ENCODE assay signal across 8 cellular contexts in the genomic region with DNA sequence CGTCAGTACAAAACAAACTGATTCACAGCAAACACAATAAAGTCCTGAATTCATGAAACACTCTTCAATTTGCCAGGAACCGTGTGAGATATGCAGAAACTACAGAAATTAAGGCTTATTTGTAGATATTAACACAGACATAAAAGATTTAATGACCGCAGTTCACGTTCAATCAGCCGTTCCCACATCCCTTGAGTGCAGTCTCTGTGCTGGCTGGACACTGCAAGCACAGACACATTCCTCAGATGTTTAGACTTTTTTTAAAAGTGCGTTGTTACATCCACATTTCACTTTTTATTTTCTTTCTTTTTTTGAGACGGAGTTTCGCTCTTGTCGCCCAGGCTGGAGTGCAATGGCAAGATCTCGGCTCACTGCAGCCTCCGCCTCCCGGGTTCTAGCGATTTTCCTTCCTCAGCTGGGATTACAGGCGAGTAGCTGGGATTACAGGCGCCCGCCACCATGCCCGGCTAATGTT.
DNase-seq lines count a peak whose midpoint lies in the region; ATAC-seq and TF ChIP-seq lines count a peak whose summit lies in the region.

No MANE protein-coding gene starts in this region.

- in situ Hi-C loops in astrocyte of the cerebellum (cut with HindIII; ENCODE audit: low sequenced_read_pairs), result no loop called here

- H3K79me2 ChIP-seq in ACC112 (ENCODE audit: control insufficient read depth, insufficient read depth, low read length, unreplicated experiment), result peaks cover 23% of the 10 kb centered on the region

- peaks cover 18 to 24% of the 10 kb centered on the region in 2 donors for H3K4me1 Mint-ChIP-seq in stimulated activated naive B cell treated with anti-CD40 and anti-IgM and Interleukin-4, amounts not matched to agents 10 μg/mL and 1 μg/mL and 100 μg/mL, for 72 hours

- no peak for TF ChIP-seq CTCF in astrocyte of the cerebellum (IDR thresholded peaks at IDR 0.05; ENCODE audit: low read depth, low read length, missing control alignments)

- peak overlapping the region; percentile 81 for H3K9ac ChIP-seq in iPS-20b (ENCODE audit: low read depth, low read length)

- H3K27ac ChIP-seq in ACC112 (ENCODE audit: low read depth, low read length), result peak overlapping the region; percentile 41; the same call in 1 of the 2 replicates
- H3K27ac ChIP-seq in iPS-20b (ENCODE audit: low read length), result peak overlapping the region; percentile 77

- ATAC-seq in stimulated activated naive B cell treated with anti-CD40 and anti-IgM and Interleukin-4, amounts not matched to agents 10 μg/mL and 1 μg/mL and 100 μg/mL, for 72 hours (replicated peaks), result peak in 1 of 2 donors; percentile 1
- ATAC-seq in GM21717 (IDR thresholded peaks at IDR 0.05; ENCODE audit: unreplicated experiment), result no peak

- H3K36me3 Mint-ChIP-seq in stimulated activated naive B cell treated with anti-CD40 and anti-IgM and Interleukin-4, amounts not matched to agents 10 μg/mL and 1 μg/mL and 100 μg/mL, for 72 hours, result peaks cover 18 to 25% of the 10 kb centered on the region in 2 donors

- H2AFZ ChIP-seq in ACC112 (ENCODE audit: low read length, unreplicated experiment), result peak overlapping the region; percentile 79

- H3K27ac Mint-ChIP-seq in stimulated activated naive B cell treated with anti-CD40 and anti-IgM and Interleukin-4, amounts not matched to agents 10 μg/mL and 1 μg/mL and 100 μg/mL, for 72 hours, result peak overlapping the region; percentile 96

- H3K9me3 ChIP-seq in iPS-20b (ENCODE audit: insufficient read depth, low read depth, low read length), result no peaks in the 10 kb centered on the region

- peaks cover 0 to 5% of the 10 kb centered on the region in 2 donors for H3K9me3 Mint-ChIP-seq in stimulated activated naive B cell treated with anti-CD40 and anti-IgM and Interleukin-4, amounts not matched to agents 10 μg/mL and 1 μg/mL and 100 μg/mL, for 72 hours

- peak overlapping the region; percentile 86 for H3K4me3 ChIP-seq in ACC112 (ENCODE audit: low read depth, low read length)
- peak overlapping the region; percentile 87 for H3K4me3 ChIP-seq in astrocyte of the cerebellum (ENCODE audit: low read depth, low read length)
- peak overlapping the region; percentile 96 for H3K4me3 ChIP-seq in iPS-20b (ENCODE audit: low read length)

- H3K27me3 ChIP-seq in ACC112 (ENCODE audit: insufficient read depth, low read length), result no peaks in the 10 kb centered on the region
- no peaks in the 10 kb centered on the region for H3K27me3 ChIP-seq in iPS-20b (ENCODE audit: insufficient read depth, low read length)

- no peaks in the 10 kb centered on the region for H3K27me3 Mint-ChIP-seq in stimulated activated naive B cell treated with anti-CD40 and anti-IgM and Interleukin-4, amounts not matched to agents 10 μg/mL and 1 μg/mL and 100 μg/mL, for 72 hours

- H3K36me3 ChIP-seq in ACC112 (ENCODE audit: insufficient read depth, low read length) (peaks cover 7% of the 10 kb centered on the region; the same call in 1 of the 2 replicates), iPS-20b (ENCODE audit: insufficient read depth, low read depth, low read length) (peaks cover 8% of the 10 kb centered on the region)

- H3K4me1 ChIP-seq in ACC112 (ENCODE audit: control insufficient read depth, insufficient read depth, low read length, unreplicated experiment) (peaks cover 6% of the 10 kb centered on the region), iPS-20b (ENCODE audit: insufficient read depth, low read length) (peaks cover 4% of the 10 kb centered on the region; the same call in 1 of the 2 replicates)

- peak; percentile 18 for DNase-seq in HCEC 1CT
- no peak for DNase-seq in astrocyte of the cerebellum (ENCODE audit: low read depth)
- no peak for DNase-seq in stimulated activated naive B cell treated with anti-CD40 and anti-IgM and Interleukin-4, amounts not matched to agents 10 μg/mL and 1 μg/mL and 100 μg/mL, for 72 hours
- no peak for DNase-seq in stimulated activated CD4-positive, alpha-beta T cell treated with anti-CD3 and anti-CD28 coated beads, Interleukin-2, amount 100 ng/mL, for 24 hours
- DNase-seq in GOT3 (lab: John Stamatoyannopoulos, UW), result no peak

- H3K4me3 Mint-ChIP-seq in stimulated activated naive B cell treated with anti-CD40 and anti-IgM and Interleukin-4, amounts not matched to agents 10 μg/mL and 1 μg/mL and 100 μg/mL, for 72 hours, result peak overlapping the region; percentile 93 to 96
